In genomic region chr10:100238429-100238828, GRCh38 we compare ENCODE assay signal across 28 cellular contexts. TPM values are rescaled to one million over a fixed set of nuclear protein-coding genes. Genes with fewer than 3 reads are reported as not detected.
A peak's percentile ranks its signal among the peaks of the same experiment; 100 is the strongest.
DNase-seq lines count a peak whose midpoint lies in the region; ATAC-seq and TF ChIP-seq lines count a peak whose summit lies in the region.
"Had no signal": no experiment of that assay in that cellular context is flagged by ENCODE, and none has a peak within 500 bp of the region (broad histone marks: within the 10 kb centered on the region; RNA-seq: fewer than 3 reads in every experiment).

No MANE protein-coding gene starts in this region.

- no peaks in the 10 kb centered on the region for H3K4me1 Mint-ChIP-seq in activated T-cell treated with anti-CD3 and anti-CD28 coated beads, Interleukin-2, amount 50 U/mL, for 72 hours (ENCODE audit: low read depth)
- no peaks in the 10 kb centered on the region for H3K4me1 Mint-ChIP-seq in activated T-cell treated with anti-CD3 and anti-CD28 coated beads, Interleukin-2, amount 50 U/mL, for 4 hours (ENCODE audit: low read depth)
- H3K4me1 Mint-ChIP-seq in activated T-helper 17 cell treated with anti-CD3 and anti-CD28 coated beads, Interleukin-2, amount 50 U/mL, for 72 hours, result no peaks in the 10 kb centered on the region
- H3K4me1 Mint-ChIP-seq: GM23338, H9 had no signal

- H3K9me3 ChIP-seq in adrenal gland (replicated peaks in 1 of 3) (no peaks in the 10 kb centered on the region), transverse colon (no peaks in the 10 kb centered on the region)
- H3K9me3 ChIP-seq: BLaER1, SJSA1 had no signal

- H3K4me3 ChIP-seq in adrenal gland, result no peak overlapping the region
- H3K4me3 ChIP-seq in transverse colon, result no peak overlapping the region
- H3K4me3 ChIP-seq: BLaER1, GM23338, SJSA1 had no signal

- peak in 1 of 2 donors; percentile 10 for DNase-seq in activated T-cell treated with anti-CD3 and anti-CD28 coated beads, Interleukin-2, amount 50 U/mL, for 72 hours
- DNase-seq in activated T-cell treated with anti-CD3 and anti-CD28 coated beads, Interleukin-2, amount 50 U/mL, for 4 hours, result no peak
- DNase-seq in GM20000 (ENCODE audit: low spot score) (peak; percentile 29), adrenal gland (no peak), transverse colon (no peak), Kasumi-1 (lab: John Stamatoyannopoulos, UW) (no peak)
- DNase-seq: CD4-positive, CD25-positive, alpha-beta regulatory T cell; DMS153; DND-41; H9; NCI-H1092; NCI-H1417 treated with DMSO at 0.1 percent for 48 hours; NCI-H1694 treated with DMSO at 0.1 percent for 48 hours; NCI-H2081; NCI-H2171; NCI-H226; NCI-H510A treated with DMSO at 0.1 percent for 48 hours; NCI-H748 treated with DMSO at 0.1 percent for 48 hours; NK-92 treated with Interleukin-12 subunit alpha and Interleukin-12 subunit beta, amount 100 ng/mL, for 24 hours; Right ventricle myocardium superior; RPMI8226 had no signal

- no peaks in the 10 kb centered on the region for H3K4me1 ChIP-seq in adrenal gland (replicated peaks in 1 of 2)
- H3K4me1 ChIP-seq in transverse colon, result no peaks in the 10 kb centered on the region
- H3K4me1 ChIP-seq: BLaER1, SJSA1 had no signal

- peaks cover 3 to 24% of the 10 kb centered on the region in 2 donors for H3K36me3 Mint-ChIP-seq in activated T-cell treated with anti-CD3 and anti-CD28 coated beads, Interleukin-2, amount 50 U/mL, for 72 hours (ENCODE audit: insufficient read depth in 2 of 2)
- H3K36me3 Mint-ChIP-seq in activated T-cell treated with anti-CD3 and anti-CD28 coated beads, Interleukin-2, amount 50 U/mL, for 4 hours (ENCODE audit: insufficient read depth), result peaks cover 23% of the 10 kb centered on the region
- peaks cover 100% of the 10 kb centered on the region for H3K36me3 Mint-ChIP-seq in activated T-helper 17 cell treated with anti-CD3 and anti-CD28 coated beads, Interleukin-2, amount 50 U/mL, for 72 hours (ENCODE audit: low read depth)
- H3K36me3 Mint-ChIP-seq: IgD-negative memory B cell had no signal

- H3K27ac Mint-ChIP-seq in activated T-cell treated with anti-CD3 and anti-CD28 coated beads, Interleukin-2, amount 50 U/mL, for 72 hours, result no peak overlapping the region
- H3K27ac Mint-ChIP-seq in activated T-helper 17 cell treated with anti-CD3 and anti-CD28 coated beads, Interleukin-2, amount 50 U/mL, for 72 hours, result peak overlapping the region; percentile 43
- H3K27ac Mint-ChIP-seq: GM23338, H9 had no signal

- H3K27ac ChIP-seq in adrenal gland (no peak overlapping the region), transverse colon (no peak overlapping the region)
- H3K27ac ChIP-seq: BLaER1, HL-60, KMS-11, SJSA1 had no signal

- TF ChIP-seq POLR2A in adrenal gland (IDR thresholded peaks at IDR 0.05) (no peak), transverse colon (IDR thresholded peaks at IDR 0.05) (no peak)

- TF ChIP-seq CTCF in GM20000 (IDR thresholded peaks at IDR 0.05; ENCODE audit: extremely low read depth, missing control alignments), result no peak
- no peak for TF ChIP-seq CTCF in adrenal gland (IDR thresholded peaks at IDR 0.05)
- TF ChIP-seq CTCF in transverse colon (IDR thresholded peaks at IDR 0.05), result no peak

- intact Hi-C loops in adrenal gland (cut with DNase I), result no loop called here
- intact Hi-C loops in transverse colon (cut with DNase I; ENCODE audit: low total_unique reads), result no loop called here

- H3K4me3 Mint-ChIP-seq in activated T-cell treated with anti-CD3 and anti-CD28 coated beads, Interleukin-2, amount 50 U/mL, for 72 hours, result no peak overlapping the region
- H3K4me3 Mint-ChIP-seq in activated T-cell treated with anti-CD3 and anti-CD28 coated beads, Interleukin-2, amount 50 U/mL, for 4 hours, result no peak overlapping the region
- no peak overlapping the region for H3K4me3 Mint-ChIP-seq in activated T-helper 17 cell treated with anti-CD3 and anti-CD28 coated beads, Interleukin-2, amount 50 U/mL, for 72 hours
- H3K4me3 Mint-ChIP-seq: CD4-positive, CD25-positive, alpha-beta regulatory T cell; GM23338; H9; IgD-negative memory B cell had no signal

- H3K36me3 ChIP-seq in adrenal gland (replicated peaks in 1 of 2), result peaks cover 0 to 81% of the 10 kb centered on the region in 2 donors
- H3K36me3 ChIP-seq in transverse colon, result peaks cover 0 to 43% (median 18%) of the 10 kb centered on the region in 4 donors

- no peaks in the 10 kb centered on the region for H3K9me3 Mint-ChIP-seq in activated T-cell treated with anti-CD3 and anti-CD28 coated beads, Interleukin-2, amount 50 U/mL, for 72 hours
- no peaks in the 10 kb centered on the region for H3K9me3 Mint-ChIP-seq in activated T-cell treated with anti-CD3 and anti-CD28 coated beads, Interleukin-2, amount 50 U/mL, for 4 hours
- H3K9me3 Mint-ChIP-seq in activated T-helper 17 cell treated with anti-CD3 and anti-CD28 coated beads, Interleukin-2, amount 50 U/mL, for 72 hours, result no peaks in the 10 kb centered on the region
- H3K9me3 Mint-ChIP-seq: CD4-positive, CD25-positive, alpha-beta regulatory T cell; GM23338; H9; IgD-negative memory B cell had no signal

- 94 to 96% (median 94%) methylated on average over 7 of the region's 7 CpGs for WGBS in adrenal gland, 4 donors
- 80 to 94% methylated on average over 5 to 7 of the region's 7 CpGs for WGBS in transverse colon (ENCODE audit: low coverage in 1 of 2), 2 donors

- in situ Hi-C loops in transverse colon (cut with MboI; ENCODE audit: low pct_ligation_motif_present in 1 of 4, low pct_unique_long_range_greater_than_20kb in 1 of 4, low sequenced_read_pairs in 3 of 4), result no loop called here

- no peaks in the 10 kb centered on the region for H3K27me3 Mint-ChIP-seq in activated T-cell treated with anti-CD3 and anti-CD28 coated beads, Interleukin-2, amount 50 U/mL, for 72 hours (ENCODE audit: low read depth)
- no peaks in the 10 kb centered on the region for H3K27me3 Mint-ChIP-seq in activated T-cell treated with anti-CD3 and anti-CD28 coated beads, Interleukin-2, amount 50 U/mL, for 4 hours (ENCODE audit: low read depth)
- no peaks in the 10 kb centered on the region for H3K27me3 Mint-ChIP-seq in activated T-helper 17 cell treated with anti-CD3 and anti-CD28 coated beads, Interleukin-2, amount 50 U/mL, for 72 hours
- H3K27me3 Mint-ChIP-seq: CD4-positive, CD25-positive, alpha-beta regulatory T cell; IgD-negative memory B cell had no signal

- TF ChIP-seq EP300 in transverse colon (IDR thresholded peaks at IDR 0.05; ENCODE audit: low read depth), result no peak

- ATAC-seq in activated T-cell treated with anti-CD3 and anti-CD28 coated beads, Interleukin-2, amount 50 U/mL, for 72 hours (replicated peaks in 1 of 2), result peak; percentile 24 to 65
- no peak for ATAC-seq in activated T-cell treated with anti-CD3 and anti-CD28 coated beads, Interleukin-2, amount 50 U/mL, for 4 hours
- peak; percentile 66 for ATAC-seq in activated T-helper 17 cell treated with anti-CD3 and anti-CD28 coated beads, Interleukin-2, amount 50 U/mL, for 72 hours (replicated peaks)
- ATAC-seq: GM23338 had no signal

- H3K27me3 ChIP-seq in adrenal gland (no peaks in the 10 kb centered on the region), transverse colon (no peaks in the 10 kb centered on the region)
- H3K27me3 ChIP-seq: BLaER1, SJSA1 had no signal

RNA-seq across cellular contexts. Expression of gene CHUK, which starts 9.0 kb away (rescaled TPM):
- 10 to 100 TPM; 25.0 to 26.6 TPM for total RNA-seq in activated T-cell treated with anti-CD3 and anti-CD28 coated beads, Interleukin-2, amount 50 U/mL, for 72 hours
- 10 to 100 TPM; 40.4 to 44.1 (median 42.8) TPM for total RNA-seq in activated T-cell treated with anti-CD3 and anti-CD28 coated beads, Interleukin-2, amount 50 U/mL, for 4 hours
- 10 to 100 TPM; 17.4 to 32.2 TPM for total RNA-seq in activated T-helper 17 cell treated with anti-CD3 and anti-CD28 coated beads, Interleukin-2, amount 50 U/mL, for 72 hours
- total RNA-seq in adrenal gland, result 10 to 100 TPM; 11.8 to 30.9 (median 21.3) TPM
- polyA plus RNA-seq in adrenal gland, result 10 to 100 TPM in 1 of 3 donors, 1 to 10 TPM in 2; 6.8 to 32.5 (median 6.8) TPM
- total RNA-seq in transverse colon, result 10 to 100 TPM; 16.5 to 22.2 (median 18.8) TPM

RNA-seq across cellular contexts. Expression of gene CWF19L1, which starts 29.0 kb away (rescaled TPM):
- total RNA-seq in activated T-cell treated with anti-CD3 and anti-CD28 coated beads, Interleukin-2, amount 50 U/mL, for 72 hours, result 10 to 100 TPM; 54.4 to 73.1 TPM
- 10 to 100 TPM; 37.6 to 47.0 (median 40.8) TPM for total RNA-seq in activated T-cell treated with anti-CD3 and anti-CD28 coated beads, Interleukin-2, amount 50 U/mL, for 4 hours
- total RNA-seq in activated T-helper 17 cell treated with anti-CD3 and anti-CD28 coated beads, Interleukin-2, amount 50 U/mL, for 72 hours, result 10 to 100 TPM; 34.0 to 46.9 TPM
- 10 to 100 TPM; 10.9 to 24.1 (median 15.5) TPM for total RNA-seq in adrenal gland
- 10 to 100 TPM; 12.0 to 22.4 (median 13.8) TPM for polyA plus RNA-seq in adrenal gland
- 10 to 100 TPM in 3 of 4 donors, 1 to 10 TPM in 1; 2.2 to 15.2 (median 13.0) TPM for total RNA-seq in transverse colon

RNA-seq across cellular contexts. Expression of gene BLOC1S2, which starts 48.1 kb away (rescaled TPM):
- 100 to 1,000 TPM in 1 of 2 donors, 10 to 100 TPM in 1; 78.9 to 110 TPM for total RNA-seq in activated T-cell treated with anti-CD3 and anti-CD28 coated beads, Interleukin-2, amount 50 U/mL, for 72 hours
- total RNA-seq in activated T-cell treated with anti-CD3 and anti-CD28 coated beads, Interleukin-2, amount 50 U/mL, for 4 hours, result 10 to 100 TPM; 62.5 to 79.5 (median 75.5) TPM
- 10 to 100 TPM; 54.1 to 59.3 TPM for total RNA-seq in activated T-helper 17 cell treated with anti-CD3 and anti-CD28 coated beads, Interleukin-2, amount 50 U/mL, for 72 hours
- total RNA-seq in adrenal gland (10 to 100 TPM; 21.1 to 51.9 (median 39.5) TPM), transverse colon (10 to 100 TPM in 2 of 4 donors, 1 to 10 TPM in 1, not detected in 1; 1.1 to 20.3 (median 13.4) TPM)
- polyA plus RNA-seq in adrenal gland, result 100 to 1,000 TPM in 1 of 3 donors, 10 to 100 TPM in 2; 31.5 to 104 (median 38.1) TPM

RNA-seq across cellular contexts. Expression of gene ERLIN1, which starts 52.6 kb away (rescaled TPM):
- total RNA-seq in activated T-cell treated with anti-CD3 and anti-CD28 coated beads, Interleukin-2, amount 50 U/mL, for 72 hours, result 10 to 100 TPM; 15.1 to 17.8 TPM
- total RNA-seq in activated T-cell treated with anti-CD3 and anti-CD28 coated beads, Interleukin-2, amount 50 U/mL, for 4 hours, result 10 to 100 TPM; 20.3 to 26.5 (median 21.9) TPM
- total RNA-seq in activated T-helper 17 cell treated with anti-CD3 and anti-CD28 coated beads, Interleukin-2, amount 50 U/mL, for 72 hours, result 10 to 100 TPM; 12.1 to 19.1 TPM
- total RNA-seq in adrenal gland, result 10 to 100 TPM; 10.6 to 23.8 (median 19.2) TPM
- 10 to 100 TPM in 1 of 3 donors, 1 to 10 TPM in 2; 3.6 to 32.8 (median 5.3) TPM for polyA plus RNA-seq in adrenal gland
- total RNA-seq in transverse colon, result 10 to 100 TPM; 21.7 to 41.0 (median 39.6) TPM

Comparison
In these comparisons a context has a peak if more than half of its experiments do, and no peak if none do; other contexts are left out.
1. ATAC-seq: peak in activated T-cell treated with anti-CD3 and anti-CD28 coated beads, Interleukin-2, amount 50 U/mL, for 72 hours (2 of 2) and activated T-helper 17 cell treated with anti-CD3 and anti-CD28 coated beads, Interleukin-2, amount 50 U/mL, for 72 hours (single experiment); none in activated T-cell treated with anti-CD3 and anti-CD28 coated beads, Interleukin-2, amount 50 U/mL, for 4 hours (0 of 2).